15 cellular contexts compared by ENCODE assay signal in the genomic region with DNA sequence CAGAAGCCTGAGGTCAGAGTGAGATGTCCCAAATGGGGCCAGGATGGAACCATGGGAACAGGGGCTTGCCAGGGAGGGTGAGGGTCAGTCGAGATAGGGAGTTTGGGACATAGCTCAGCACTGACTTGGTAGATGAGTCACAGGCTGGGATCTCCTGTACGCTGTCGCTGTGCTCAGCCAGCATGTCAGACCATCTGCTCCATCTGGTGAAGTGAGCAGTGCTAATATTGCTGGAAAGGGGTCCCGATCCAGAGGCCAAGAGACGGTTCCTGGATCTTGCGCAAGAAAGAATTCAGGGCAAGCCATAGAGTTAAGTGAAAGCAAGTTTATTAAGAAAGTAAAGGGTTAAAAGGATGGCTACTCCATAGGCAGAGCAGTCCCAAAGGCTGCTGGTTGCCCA.
DNase-seq lines count a peak whose midpoint lies in the region; ATAC-seq, FAIRE-seq and TF ChIP-seq lines count a peak whose summit lies in the region.
"Had no signal": no experiment of that assay in that cellular context is flagged by ENCODE, and none has a peak within 500 bp of the region (broad histone marks: within the 10 kb centered on the region; RNA-seq: fewer than 3 reads in every experiment).

No MANE protein-coding gene starts in this region.

- no peak overlapping the region for H3K4me2 ChIP-seq in HepG2 (ENCODE audit: low read depth, low read length)

- TF ChIP-seq CTCF in brain microvascular endothelial cell (IDR thresholded peaks at IDR 0.05; ENCODE audit: low read depth, low read length, missing control alignments) (no peak), HepG2 (CRISPR knock-in tag; IDR thresholded peaks at IDR 0.05) (no peak), tibial artery (IDR thresholded peaks at IDR 0.05) (no peak)

- in situ Hi-C loops in ACHN (cut with HindIII; ENCODE audit: low pct_ligation_motif_present, low pct_unique_long_range_greater_than_20kb, low sequenced_read_pairs) (no loop called here), brain microvascular endothelial cell (cut with HindIII; ENCODE audit: low pct_ligation_motif_present, low sequenced_read_pairs) (no loop called here), HepG2 (cut with HindIII; ENCODE audit: extremely low pct_ligation_motif_present, low pct_unique_long_range_greater_than_20kb) (no loop called here)

- H3K9ac ChIP-seq in HepG2 (ENCODE audit: insufficient read depth, low read depth, low read length), result no peak overlapping the region

- CTCF ChIA-PET in HepG2 (lab: Yijun Ruan, JAX; ENCODE audit: low intra/inter-chr PET ratio, low total read pairs), result no interaction called here

- TF ChIP-seq RAD21 in HepG2 (CRISPR knock-in tag; IDR thresholded peaks at IDR 0.05), result no peak

- H3K4me1 ChIP-seq in HepG2 (ENCODE audit: insufficient read depth, low read length) (peaks cover 12% of the 10 kb centered on the region), tibial artery (peaks cover 0 to 18% (median 13%) of the 10 kb centered on the region in 4 donors)

- DNase-seq in ACHN, result peak; percentile 57
- peak; percentile 80 for DNase-seq in M059J (ENCODE audit: low read depth)
- DNase-seq in brain microvascular endothelial cell, result peak; percentile 86
- no peak for DNase-seq in HepG2 (ENCODE audit: low spot score)
- DNase-seq in NCI-H1417 treated with DMSO at 0.1 percent for 48 hours (lab: John Stamatoyannopoulos, UW), result no peak
- no peak for DNase-seq in GM12891 (ENCODE audit: insufficient read length, low spot score)
- DNase-seq in stimulated activated CD4-positive, alpha-beta T cell treated with anti-CD3 and anti-CD28 coated beads, Interleukin-1b, Interleukin-23, amount 100 ng/mL, for 48 hours, result no peak
- no peak for DNase-seq in tibial artery
- DNase-seq: activated CD4-positive, alpha-beta memory T cell treated with anti-CD3 and anti-CD28 coated beads for 36 hours; cortex of kidney; naive thymus-derived CD8-positive, alpha-beta T cell; NCI-H226 had no signal

- H3K36me3 ChIP-seq in brain microvascular endothelial cell (replicated peaks) (no peaks in the 10 kb centered on the region), HepG2 (replicated peaks in 1 of 2; ENCODE audit: control insufficient read depth in 1 of 2, insufficient read depth in 2 of 2, low read length in 2 of 2) (no peaks in the 10 kb centered on the region), tibial artery (no peaks in the 10 kb centered on the region)

- 25% methylated on average over 6 of the region's 6 CpGs for WGBS in HepG2 (ENCODE audit: low lambda C conversion rate)

- no peak for ATAC-seq in HepG2
- ATAC-seq: naive thymus-derived CD8-positive, alpha-beta T cell had no signal

- intact Hi-C loops in HepG2 (cut with micrococcal nuclease; ENCODE audit: unreplicated experiment), result no loop called here
- intact Hi-C loops in tibial artery (cut with DNase I; ENCODE audit: low total_unique reads), result no loop called here

- H3K27me3 ChIP-seq in brain microvascular endothelial cell (replicated peaks) (no peaks in the 10 kb centered on the region), HepG2 (ENCODE audit: control insufficient read depth in 1 of 2, insufficient read depth in 2 of 2, low read length in 2 of 2) (no peaks in the 10 kb centered on the region; a peak in 1 of 5 replicates), tibial artery (no peaks in the 10 kb centered on the region)

- H3K79me2 ChIP-seq in HepG2 (ENCODE audit: insufficient read depth, low read length), result no peaks in the 10 kb centered on the region

- no peak for TF ChIP-seq EP300 in HepG2 (IDR thresholded peaks at IDR 0.05; ENCODE audit: low read depth in 2 of 2, low read length in 2 of 2)
- TF ChIP-seq EP300 in HepG2 (CRISPR knock-in tag; IDR thresholded peaks at IDR 0.05; ENCODE audit: borderline replicate concordance), result no peak

- no peaks in the 10 kb centered on the region for H4K20me1 ChIP-seq in HepG2 (ENCODE audit: insufficient read depth, low read length)

- no peak for TF ChIP-seq POLR2A in HepG2 (IDR thresholded peaks at IDR 0.05; ENCODE audit: insufficient read depth in 1 of 2, low read depth in 2 of 2, low read length in 2 of 2)
- no peak for TF ChIP-seq POLR2A in GM12891 (IDR thresholded peaks at IDR 0.05; ENCODE audit: low read depth, low read length)

- no peak overlapping the region for H3K4me3 ChIP-seq in brain microvascular endothelial cell (ENCODE audit: low read depth, low read length)
- H3K4me3 ChIP-seq in HepG2 (replicated peaks in 1 of 3; ENCODE audit: insufficient read depth in 1 of 3, low read depth in 2 of 3, low read length in 3 of 3), result no peak overlapping the region
- no peak overlapping the region for H3K4me3 ChIP-seq in tibial artery
- H3K4me3 ChIP-seq: SK-N-MC had no signal

- H2AFZ ChIP-seq in HepG2 (ENCODE audit: low read length), result no peak overlapping the region

- POLR2A ChIA-PET in HepG2 (lab: Yijun Ruan, JAX), result no interaction called here

- H3K27ac ChIP-seq in brain microvascular endothelial cell, result peak overlapping the region; percentile 58
- H3K27ac ChIP-seq in HepG2 (ENCODE audit: extremely low read length, insufficient read depth, low read length), result no peak overlapping the region
- H3K27ac ChIP-seq in tibial artery, result no peak overlapping the region
- H3K27ac ChIP-seq: SK-N-MC had no signal

- no peaks in the 10 kb centered on the region for H3K9me3 ChIP-seq in HepG2 (ENCODE audit: low read length)
- no peaks in the 10 kb centered on the region for H3K9me3 ChIP-seq in tibial artery

- FAIRE-seq in HepG2 (lab: Jason Lieb, UNC) (no peak), GM12891 (lab: Jason Lieb, UNC) (no peak)
- FAIRE-seq: GM19239, HTR-8/SVneo had no signal

- no TSS peak for BruUV-seq in HepG2 (replicated peaks; lab: Mats Ljungman, UMichigan)

TF ChIP-seq in HepG2, 621 proteins besides CTCF, POLR2A, EP300 and RAD21:
- TF ChIP-seq RARG (CRISPR knock-in tag; IDR thresholded peaks at IDR 0.05; ENCODE audit: low read depth) (no peak), ZBTB8A (CRISPR knock-in tag; IDR thresholded peaks at IDR 0.05; ENCODE audit: borderline replicate concordance, low read depth) (no peak), CEBPB (IDR thresholded peaks at IDR 0.05; ENCODE audit: borderline replicate concordance, low read depth, low read length) (peak; percentile 38; the same call in 1 of the 2 replicates)
- TF ChIP-seq, protein P1, sequence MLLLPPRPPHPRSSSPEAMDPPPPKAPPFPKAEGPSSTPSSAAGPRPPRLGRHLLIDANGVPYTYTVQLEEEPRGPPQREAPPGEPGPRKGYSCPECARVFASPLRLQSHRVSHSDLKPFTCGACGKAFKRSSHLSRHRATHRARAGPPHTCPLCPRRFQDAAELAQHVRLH (CRISPR knock-in tag; IDR thresholded peaks at IDR 0.05; ENCODE audit: borderline replicate concordance, low read depth), result no peak

TF ChIP-seq in GM12891, 5 proteins besides CTCF, POLR2A, EP300 and RAD21:
- TF ChIP-seq POLR2AphosphoS5 (IDR thresholded peaks at IDR 0.05; ENCODE audit: low read depth, low read length) (no peak), SPI1 (IDR thresholded peaks at IDR 0.05; ENCODE audit: low read depth, low read length) (no peak), PAX5 (IDR thresholded peaks at IDR 0.05; ENCODE audit: insufficient read depth, low read length, severe bottlenecking) (no peak), TAF1 (IDR thresholded peaks at IDR 0.05; ENCODE audit: low read depth, low read length) (no peak), POU2F2 (IDR thresholded peaks at IDR 0.05; ENCODE audit: low read depth, low read length) (no peak)

Comparison
In these comparisons a context has a peak if more than half of its experiments do, and no peak if none do; other contexts are left out.
1. DNase-seq: peak in ACHN (single experiment), M059J (single experiment) and brain microvascular endothelial cell (single experiment); none in HepG2 (single experiment), NCI-H1417 treated with DMSO at 0.1 percent for 48 hours (single experiment), GM12891 (single experiment), stimulated activated CD4-positive, alpha-beta T cell treated with anti-CD3 and anti-CD28 coated beads, Interleukin-1b, Interleukin-23, amount 100 ng/mL, for 48 hours (single experiment) and tibial artery (0 of 2).